In the genomic region with DNA sequence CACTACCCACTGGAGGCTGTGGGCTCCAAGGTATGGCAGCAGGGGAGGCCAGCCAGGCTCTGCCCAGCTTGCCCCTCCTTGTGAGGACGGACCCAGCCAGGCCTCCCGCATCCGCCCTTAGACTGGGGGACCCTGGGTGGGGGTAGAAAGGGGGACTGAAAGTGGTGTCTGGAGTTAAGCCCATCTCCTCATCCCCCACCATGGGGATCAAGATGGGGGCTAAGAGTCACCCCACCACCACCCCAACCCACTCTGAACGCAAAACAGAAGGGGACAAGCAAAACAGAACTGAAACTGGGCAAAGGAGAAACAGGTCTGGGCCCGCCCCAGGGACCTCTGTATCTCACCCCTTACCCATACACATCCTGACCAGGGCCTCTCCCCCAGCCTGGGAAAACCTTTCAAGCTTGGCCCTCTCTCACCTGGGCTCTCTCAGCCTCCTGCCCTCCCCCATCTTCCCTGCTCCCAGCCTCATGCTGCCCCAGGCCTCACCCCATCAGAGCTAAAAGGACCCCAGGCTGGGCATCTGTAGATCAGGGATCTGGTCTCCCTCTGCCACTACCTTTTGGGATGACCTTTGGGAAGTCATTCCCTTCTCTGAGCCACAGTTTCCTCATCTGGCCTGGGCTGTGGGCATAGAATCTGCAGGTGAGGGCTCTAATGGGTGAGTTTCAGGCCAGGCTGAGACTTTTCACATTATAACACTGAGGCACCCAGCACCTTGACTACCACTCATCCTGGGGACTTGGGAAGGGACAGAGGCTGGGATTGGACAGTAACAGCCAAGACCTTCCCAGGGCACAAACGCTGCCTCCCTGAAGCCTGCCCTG, we compare ENCODE assay signal across 8 cellular contexts. TPM values are rescaled to one million over a fixed set of nuclear protein-coding genes. Genes with fewer than 3 reads are reported as not detected.
A peak's percentile ranks its signal among the peaks of the same experiment; 100 is the strongest.
DNase-seq lines count a peak whose midpoint lies in the region; ATAC-seq, FAIRE-seq and TF ChIP-seq lines count a peak whose summit lies in the region.

No MANE protein-coding gene starts in this region.

- intact Hi-C loops in MCF 10A (cut with micrococcal nuclease): no loop called here
- intact Hi-C loops in breast epithelium (cut with DNase I; ENCODE audit: low total_unique reads): no loop called here
- intact Hi-C loops in K562 (cut with micrococcal nuclease): no loop called here
- intact Hi-C loops in transverse colon (cut with DNase I; ENCODE audit: low total_unique reads): no loop called here

- in situ Hi-C loops in K562 (cut with MboI) (no loop called here), transverse colon (cut with MboI; ENCODE audit: low pct_ligation_motif_present in 1 of 4, low pct_unique_long_range_greater_than_20kb in 1 of 4, low sequenced_read_pairs in 3 of 4) (loop anchor here in 2 of 4 donors (25.0 kb wide), 1 partner anchor 365 kb away; no protein-coding TSS in a partner anchor)

- H3K4me1 ChIP-seq in breast epithelium: no peaks in the 10 kb centered on the region
- H3K4me1 ChIP-seq in K562 (replicated peaks in 1 of 2; ENCODE audit: control insufficient read depth in 2 of 2, insufficient read depth in 2 of 2, low read length in 2 of 2): peaks cover 44 to 64% of the 10 kb centered on the region in 2 experiments
- H3K4me1 ChIP-seq in transverse colon: peaks cover 0 to 9% (median 0%) of the 10 kb centered on the region in 4 donors

- peak overlapping the region in 1 of 2 experiments; percentile 6; a peak in 1 of 4 replicates for H3K9ac ChIP-seq in K562 (ENCODE audit: insufficient read depth in 1 of 2, low read depth in 2 of 2, low read length in 2 of 2)

- H3K27me3 ChIP-seq in breast epithelium (no peaks in the 10 kb centered on the region), K562 (ENCODE audit: control insufficient read depth in 2 of 2, insufficient read depth in 2 of 2, low read length in 2 of 2) (no peaks in the 10 kb centered on the region), transverse colon (peaks cover 17% of the 10 kb centered on the region)

- no peaks in the 10 kb centered on the region for H3K27me3 Mint-ChIP-seq in MCF 10A (ENCODE audit: insufficient read depth, unreplicated experiment)

- H4K20me1 ChIP-seq in K562 (replicated peaks; ENCODE audit: control insufficient read depth, insufficient read depth, low read length): no peaks in the 10 kb centered on the region

- ATAC-seq in HG03460 (IDR thresholded peaks at IDR 0.05; ENCODE audit: unreplicated experiment): peak; percentile 19
- ATAC-seq in K562: no peak

- H3K9me3 ChIP-seq in breast epithelium: no peaks in the 10 kb centered on the region
- H3K9me3 ChIP-seq in K562 (replicated peaks; ENCODE audit: control insufficient read depth, insufficient read depth, low read depth, low read length): no peaks in the 10 kb centered on the region
- H3K9me3 ChIP-seq in transverse colon: no peaks in the 10 kb centered on the region

- TF ChIP-seq POLR2A in breast epithelium (IDR thresholded peaks at IDR 0.05): no peak
- TF ChIP-seq POLR2A in K562 (conservative IDR thresholded peaks at IDR 0.05): no peak
- TF ChIP-seq POLR2A in transverse colon (IDR thresholded peaks at IDR 0.05): no peak

- CTCF ChIA-PET in MCF 10A (lab: Yijun Ruan, JAX) (interaction anchor here (0.8 to 1.1 kb wide), 4 partner anchors 12 to 41 kb away, joined by 3 to 5 read pairs (median 4); no protein-coding TSS in a partner anchor), K562 (lab: Yijun Ruan, JAX; ENCODE audit: low intra/inter-chr PET ratio) (no interaction called here)

- BruUV-seq in MCF 10A (replicated peaks; lab: Mats Ljungman, UMichigan) (no TSS peak), K562 (replicated peaks; lab: Mats Ljungman, UMichigan) (no TSS peak)

- H3K27ac ChIP-seq in breast epithelium: no peak overlapping the region
- H3K27ac ChIP-seq in K562 (ENCODE audit: extremely low read depth, low read depth, low read length): no peak overlapping the region
- no peak overlapping the region for H3K27ac ChIP-seq in transverse colon

- DNase-seq in MCF 10A (ENCODE audit: unreplicated experiment): no peak
- no peak for DNase-seq in breast epithelium (ENCODE audit: low spot score in 2 of 2)
- DNase-seq in K562 (ENCODE audit: extremely low read depth in 1 of 4, low spot score in 3 of 4): no peak
- DNase-seq in transverse colon: peak; percentile 27
- DNase-seq in GDM1 (lab: John Stamatoyannopoulos, UW): no peak
- DNase-seq in HK-2 (ENCODE audit: unreplicated experiment): no peak
- no peak for DNase-seq in ureter (ENCODE audit: low spot score)

- FAIRE-seq in K562 (lab: Jason Lieb, UNC): no peak

- H3K4me2 ChIP-seq in K562 (ENCODE audit: insufficient read depth, low read length): no peak overlapping the region

- H3K9me1 ChIP-seq in K562 (ENCODE audit: control insufficient read depth, insufficient read depth, low read length): no peaks in the 10 kb centered on the region

- H3K36me3 ChIP-seq in breast epithelium (no peaks in the 10 kb centered on the region), K562 (ENCODE audit: control insufficient read depth, insufficient read depth, low read length) (no peaks in the 10 kb centered on the region), transverse colon (no peaks in the 10 kb centered on the region)

- H3K4me3 Mint-ChIP-seq in MCF 10A (ENCODE audit: unreplicated experiment): no peak overlapping the region

- peaks cover 35% of the 10 kb centered on the region for H3K4me1 Mint-ChIP-seq in MCF 10A (ENCODE audit: insufficient read depth, unreplicated experiment)

- H3K79me2 ChIP-seq in K562 (ENCODE audit: control insufficient read depth, insufficient read depth, low read length): no peaks in the 10 kb centered on the region

- peak overlapping the region; percentile 82 for H3K27ac Mint-ChIP-seq in MCF 10A (ENCODE audit: low read depth, unreplicated experiment)

- 90% methylated on average over 4 of the region's 6 CpGs for WGBS in K562 (ENCODE audit: insufficient coverage, low coverage, missing lambda C conversion rate)
- 90% methylated on average over 6 of the region's 6 CpGs; no CpG with 5 or more reads in 1 of the 2 donors for WGBS in transverse colon (ENCODE audit: low coverage in 1 of 2), 2 donors

- POLR2A ChIA-PET in MCF 10A (lab: Yijun Ruan, JAX) (interaction anchor here (0.7 kb wide), 1 partner anchor 43 kb away, joined by 3 read pairs; no protein-coding TSS in a partner anchor), K562 (lab: Yijun Ruan, JAX) (interaction anchor here (1.1 to 2.3 kb wide), 2 partner anchors 9 kb away, joined by 4 to 9 read pairs; no protein-coding TSS in a partner anchor)

- no peak for TF ChIP-seq RAD21 in K562 (CRISPR knock-in tag; conservative IDR thresholded peaks at IDR 0.05 in 1 of 2, IDR thresholded peaks at IDR 0.05 in 1 of 2)

- TF ChIP-seq EP300 in K562 (IDR thresholded peaks at IDR 0.05; ENCODE audit: low read length) (no peak), transverse colon (IDR thresholded peaks at IDR 0.05; ENCODE audit: low read depth) (no peak)

- H2AFZ ChIP-seq in K562 (ENCODE audit: low read depth, low read length): no peak overlapping the region

- no peaks in the 10 kb centered on the region for H3K36me3 Mint-ChIP-seq in MCF 10A (ENCODE audit: insufficient read depth, unreplicated experiment)

- TF ChIP-seq CTCF in MCF 10A (IDR thresholded peaks at IDR 0.05; ENCODE audit: unreplicated experiment): no peak
- TF ChIP-seq CTCF in breast epithelium (IDR thresholded peaks at IDR 0.05): no peak
- no peak for TF ChIP-seq CTCF in K562 (IDR thresholded peaks at IDR 0.05 in 2 of 3, conservative IDR thresholded peaks at IDR 0.05 in 1 of 3; ENCODE audit: insufficient read depth in 2 of 3, low read depth in 1 of 3, low read length in 3 of 3)
- TF ChIP-seq CTCF in transverse colon (IDR thresholded peaks at IDR 0.05): no peak

- no peaks in the 10 kb centered on the region for H3K9me3 Mint-ChIP-seq in MCF 10A (ENCODE audit: unreplicated experiment)

- H3K4me3 ChIP-seq in breast epithelium: no peak overlapping the region
- H3K4me3 ChIP-seq in K562: no peak overlapping the region
- H3K4me3 ChIP-seq in transverse colon: no peak overlapping the region

RNA-seq across cellular contexts. Expression of gene CYP11A1, which starts 30.0 kb away (rescaled TPM):
- total RNA-seq in MCF 10A (2022) (not detected in 2 replicates), breast epithelium (1 to 10 TPM; 1.1 to 4.6 (median 1.3) TPM), K562 (2014; rRNA removed) (0.12 TPM in 1 of 2 replicates, not detected in the other), K562 (2014; rRNA removed; fragmentation: Illumina TruSeq; extraction: Trizol) (not detected in 2 replicates), K562 (2015; rRNA removed; fragmentation: Illumina TruSeq; extraction: Trizol) (not detected in 2 replicates), K562 (2021) (0.16 and 0.25 TPM in 2 replicates), transverse colon (under 1 TPM in 2 of 4 donors, not detected in 2; 0.40 to 0.79 TPM), ureter (2.4 TPM)
- 0.21 TPM in 1 of 2 replicates, not detected in the other for total RNA-seq in K562 (2011; cell fraction: chromatin; rRNA removed; ENCODE audit: low replicate concordance)
- not detected in 2 replicates for total RNA-seq in K562 (2011; cell fraction: nucleolus; rRNA removed)
- not detected in 2 replicates for total RNA-seq in K562 (2011; cell fraction: nucleoplasm; rRNA removed)
- polyA plus RNA-seq in K562 (2011; rRNA removed) (0.23 and 0.24 TPM in 2 replicates), K562 (2014; fragmentation: Illumina TruSeq; extraction: Trizol) (0.06 TPM in 1 of 2 replicates, not detected in the other), K562 (2014; fragmentation: Nextera tagmentation; extraction: Ambion mirVana) (under 1 TPM; 0.06 to 0.10 TPM), K562 (2014; rRNA removed) (not detected in 2 replicates)
- 0.07 and 0.37 TPM in 2 replicates for polyA plus RNA-seq in K562 (2011; cell fraction: cytosol; rRNA removed)
- polyA plus RNA-seq in K562 (2011; cell fraction: nucleus; rRNA removed): 0.08 and 0.61 TPM in 2 replicates
- polyA plus RNA-seq in K562 (2012): 0.22 and 1.5 TPM in 2 replicates
- polyA minus RNA-seq in K562 (2011; rRNA and poly(A)+ RNA removed): 0.35 TPM in 1 of 2 replicates, not detected in the other
- 0.38 TPM in 1 of 2 replicates, not detected in the other for polyA minus RNA-seq in K562 (2011; cell fraction: cytosol; rRNA and poly(A)+ RNA removed)
- not detected in 2 replicates for polyA minus RNA-seq in K562 (2011; cell fraction: nucleus; rRNA and poly(A)+ RNA removed)

RNA-seq across cellular contexts. Expression of gene SEMA7A, which starts 36.3 kb away (rescaled TPM):
- 0.81 and 1.6 TPM in 2 replicates for total RNA-seq in MCF 10A (2022)
- total RNA-seq in breast epithelium: 1 to 10 TPM in 1 of 3 donors, under 1 TPM in 2; 0.80 to 1.3 (median 0.88) TPM
- 17.2 and 52.5 TPM in 2 replicates for total RNA-seq in K562 (2011; cell fraction: chromatin; rRNA removed; ENCODE audit: low replicate concordance)
- 48.0 and 55.7 TPM in 2 replicates for total RNA-seq in K562 (2011; cell fraction: nucleolus; rRNA removed)
- total RNA-seq in K562 (2011; cell fraction: nucleoplasm; rRNA removed): 32.8 and 33.4 TPM in 2 replicates
- 4.8 and 5.7 TPM in 2 replicates for total RNA-seq in K562 (2014; rRNA removed)
- 1.7 and 3.3 TPM in 2 replicates for total RNA-seq in K562 (2014; rRNA removed; fragmentation: Illumina TruSeq; extraction: Trizol)
- total RNA-seq in K562 (2015; rRNA removed; fragmentation: Illumina TruSeq; extraction: Trizol): 6.1 and 6.6 TPM in 2 replicates
- total RNA-seq in K562 (2021): 6.2 and 6.8 TPM in 2 replicates
- 8.2 and 12.8 TPM in 2 replicates for polyA plus RNA-seq in K562 (2011; rRNA removed)
- 15.1 and 15.7 TPM in 2 replicates for polyA plus RNA-seq in K562 (2011; cell fraction: cytosol; rRNA removed)
- 24.4 and 28.1 TPM in 2 replicates for polyA plus RNA-seq in K562 (2011; cell fraction: nucleus; rRNA removed)
- polyA plus RNA-seq in K562 (2012): 12.7 and 16.6 TPM in 2 replicates
- 6.4 and 6.8 TPM in 2 replicates for polyA plus RNA-seq in K562 (2014; fragmentation: Illumina TruSeq; extraction: Trizol)
- polyA plus RNA-seq in K562 (2014; fragmentation: Nextera tagmentation; extraction: Ambion mirVana): under 1 TPM in 1 of 2 experiments, not detected in 1; 0.04 TPM
- 3.6 and 7.2 TPM in 2 replicates for polyA plus RNA-seq in K562 (2014; rRNA removed)
- polyA minus RNA-seq in K562 (2011; rRNA and poly(A)+ RNA removed): 7.0 and 9.6 TPM in 2 replicates
- 8.2 and 10.7 TPM in 2 replicates for polyA minus RNA-seq in K562 (2011; cell fraction: cytosol; rRNA and poly(A)+ RNA removed)
- polyA minus RNA-seq in K562 (2011; cell fraction: nucleus; rRNA and poly(A)+ RNA removed): 8.9 and 13.2 TPM in 2 replicates
- total RNA-seq in transverse colon: 1 to 10 TPM in 3 of 4 donors, under 1 TPM in 1; 0.20 to 5.6 (median 3.1) TPM
- 2.2 TPM for total RNA-seq in ureter
